12 cellular contexts compared by ENCODE assay signal in the genomic region with DNA sequence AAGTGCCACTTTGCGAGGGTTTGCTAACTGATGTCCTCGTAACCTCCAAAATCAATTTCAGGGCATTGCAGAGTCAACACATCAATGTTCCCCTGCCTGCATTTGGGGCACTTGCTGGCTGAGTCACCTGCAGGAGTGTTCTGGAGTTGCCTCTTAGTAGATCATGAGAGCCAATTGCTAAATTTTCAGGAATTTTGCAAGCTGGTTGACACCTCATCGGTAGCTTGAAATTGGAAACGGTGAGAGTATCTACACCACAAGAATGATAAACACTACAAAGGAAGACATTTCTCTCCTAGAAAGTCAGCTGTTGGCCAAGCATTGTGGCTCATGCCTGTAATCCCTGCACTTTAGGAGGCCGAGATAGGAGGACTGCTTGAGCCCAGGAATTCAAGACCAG. TPM values are rescaled to one million over a fixed set of nuclear protein-coding genes. Genes with fewer than 3 reads are reported as not detected.
DNase-seq lines count a peak whose midpoint lies in the region; ATAC-seq and TF ChIP-seq lines count a peak whose summit lies in the region.
"Had no signal": no experiment of that assay in that cellular context is flagged by ENCODE, and none has a peak within 500 bp of the region (broad histone marks: within the 10 kb centered on the region; RNA-seq: fewer than 3 reads in every experiment).

No MANE protein-coding gene starts in this region.

- no peaks in the 10 kb centered on the region for H3K9me3 ChIP-seq in upper lobe of right lung
- H3K9me3 ChIP-seq: Caco-2, heart left ventricle had no signal

- in situ Hi-C loops in brain microvascular endothelial cell (cut with HindIII; ENCODE audit: low pct_ligation_motif_present, low sequenced_read_pairs) = no loop called here

- H3K36me3 ChIP-seq in brain microvascular endothelial cell (replicated peaks) (no peaks in the 10 kb centered on the region), upper lobe of right lung (no peaks in the 10 kb centered on the region)
- H3K36me3 ChIP-seq: heart left ventricle had no signal

- intact Hi-C loops in upper lobe of right lung (cut with DNase I) = no loop called here

- H3K27me3 ChIP-seq in brain microvascular endothelial cell (replicated peaks) (no peaks in the 10 kb centered on the region), upper lobe of right lung (no peaks in the 10 kb centered on the region)
- H3K27me3 ChIP-seq: heart left ventricle had no signal

- DNase-seq in LHCN-M2 (ENCODE audit: low read depth) = peak; percentile 89
- peak; percentile 63 for DNase-seq in brain microvascular endothelial cell
- no peak for DNase-seq in left lobe of liver (ENCODE audit: low spot score)
- no peak for DNase-seq in upper lobe of right lung
- DNase-seq in NCI-H128 (lab: John Stamatoyannopoulos, UW; ENCODE audit: unreplicated experiment) = no peak
- DNase-seq in mesenteric fat pad (ENCODE audit: low spot score) = no peak
- DNase-seq in NCI-H2171 treated with DMSO at 0.1 percent for 48 hours (lab: John Stamatoyannopoulos, UW) = no peak
- DNase-seq: Caco-2, heart left ventricle, NCI-H2227 treated with DMSO at 0.1 percent for 48 hours, T-helper 1 cell had no signal

- H3K27ac ChIP-seq in brain microvascular endothelial cell (peak overlapping the region; percentile 99), upper lobe of right lung (peak overlapping the region; percentile 61)

- H3K4me1 ChIP-seq in upper lobe of right lung = peaks cover 22% of the 10 kb centered on the region

- H3K4me3 ChIP-seq in brain microvascular endothelial cell (ENCODE audit: low read depth, low read length) = no peak overlapping the region
- no peak overlapping the region for H3K4me3 ChIP-seq in upper lobe of right lung
- H3K4me3 ChIP-seq: heart left ventricle had no signal

- peak; percentile 46 for ATAC-seq in left lobe of liver
- ATAC-seq in upper lobe of right lung = peak; percentile 84
- ATAC-seq: activated CD4-positive, CD25-positive, alpha-beta regulatory T cell treated with anti-CD3 and anti-CD28 coated beads, Interleukin-2, amount 50 U/mL, for 24 hours; heart left ventricle had no signal

- TF ChIP-seq CTCF in brain microvascular endothelial cell (IDR thresholded peaks at IDR 0.05; ENCODE audit: low read depth, low read length, missing control alignments) (no peak), upper lobe of right lung (IDR thresholded peaks at IDR 0.05) (no peak)

RNA-seq across cellular contexts. Expression of gene BFSP1, which starts 10.8 kb away (rescaled TPM):
- total RNA-seq in LHCN-M2 (2014; rRNA removed) (4.7 and 6.6 TPM in 2 replicates), left lobe of liver (0.10 TPM), upper lobe of right lung (2.7 TPM), mesenteric fat pad (not detected)
- 6.4 TPM for polyA plus RNA-seq in LHCN-M2 (2012)

RNA-seq across cellular contexts. Expression of gene DSTN, which starts 27.9 kb away (rescaled TPM):
- 218 and 254 TPM in 2 replicates for total RNA-seq in LHCN-M2 (2014; rRNA removed)
- polyA plus RNA-seq in LHCN-M2 (2012) = 559 TPM
- total RNA-seq in left lobe of liver = 96.2 TPM
- total RNA-seq in upper lobe of right lung = 463 TPM
- total RNA-seq in mesenteric fat pad = 165 TPM

Comparison
In these comparisons a context has a peak if more than half of its experiments do, and no peak if none do; other contexts are left out.
1. DNase-seq: peak in LHCN-M2 (single experiment) and brain microvascular endothelial cell (single experiment); none in left lobe of liver (single experiment), upper lobe of right lung (single experiment), NCI-H128 (single experiment), mesenteric fat pad (single experiment) and NCI-H2171 treated with DMSO at 0.1 percent for 48 hours (single experiment).